ENCODE assay signal across 17 cellular contexts in the genomic region with DNA sequence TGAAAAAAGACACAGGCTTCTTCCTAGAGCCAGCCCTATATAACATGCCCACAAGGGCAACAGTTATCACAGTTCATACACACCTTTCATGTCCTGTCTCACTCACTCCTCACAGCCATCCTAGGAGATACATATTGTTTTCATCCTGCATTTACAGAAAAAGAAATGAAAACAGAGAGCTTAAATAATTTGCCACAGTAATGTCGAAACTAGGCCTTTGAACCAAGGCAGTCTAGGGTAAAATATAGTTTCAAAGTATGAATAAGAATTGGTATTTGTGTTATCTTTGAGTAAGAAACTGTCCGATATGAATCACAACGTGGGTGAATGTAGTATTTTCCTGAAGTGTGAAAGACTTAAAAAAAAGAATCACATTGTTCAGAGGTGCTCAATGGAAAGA. TPM values are rescaled to one million over a fixed set of nuclear protein-coding genes. Genes with fewer than 3 reads are reported as not detected.
DNase-seq lines count a peak whose midpoint lies in the region; ATAC-seq lines count a peak whose summit lies in the region.
"Had no signal": no experiment of that assay in that cellular context is flagged by ENCODE, and none has a peak within 500 bp of the region (broad histone marks: within the 10 kb centered on the region; RNA-seq: fewer than 3 reads in every experiment).

No MANE protein-coding gene starts in this region.

- H3K36me3 Mint-ChIP-seq in stimulated activated memory B cell treated with anti-CD40 and anti-IgM and Interleukin-4, amounts not matched to agents 10 μg/mL and 1 μg/mL and 100 μg/mL, for 72 hours, result no peaks in the 10 kb centered on the region
- H3K36me3 Mint-ChIP-seq: activated naive CD4-positive, alpha-beta T cell treated with anti-CD3 and anti-CD28 coated beads, Interleukin-2, amount 10 ng/mL, durations not matched to agents 7 days and 5 days had no signal

- no peak overlapping the region for H3K4me3 Mint-ChIP-seq in stimulated activated naive CD8-positive, alpha-beta T cell treated with anti-CD3 and anti-CD28 coated beads, Interleukin-15, amount 100 ng/mL, for 72 hours
- H3K4me3 Mint-ChIP-seq in stimulated activated memory B cell treated with anti-CD40 and anti-IgM and Interleukin-4, amounts not matched to agents 10 μg/mL and 1 μg/mL and 100 μg/mL, for 72 hours, result no peak overlapping the region
- H3K4me3 Mint-ChIP-seq: activated CD8-positive, alpha-beta T cell treated with anti-CD3 and anti-CD28 coated beads for 36 hours; activated naive CD4-positive, alpha-beta T cell treated with anti-CD3 and anti-CD28 coated beads, Interleukin-2, amount 10 ng/mL, durations not matched to agents 7 days and 5 days; central memory CD8-positive, alpha-beta T cell; T-helper 2 cell treated with Interferon-gamma antibody and Interleukin-4, amounts not matched to agents 5 μg/mL and 100 μg/mL, for 36 hours had no signal

- H3K27me3 Mint-ChIP-seq in stimulated activated naive CD8-positive, alpha-beta T cell treated with anti-CD3 and anti-CD28 coated beads, Interleukin-15, amount 100 ng/mL, for 72 hours, result no peaks in the 10 kb centered on the region
- no peaks in the 10 kb centered on the region for H3K27me3 Mint-ChIP-seq in stimulated activated memory B cell treated with anti-CD40 and anti-IgM and Interleukin-4, amounts not matched to agents 10 μg/mL and 1 μg/mL and 100 μg/mL, for 72 hours

- no peaks in the 10 kb centered on the region for H3K4me1 Mint-ChIP-seq in stimulated activated naive CD8-positive, alpha-beta T cell treated with anti-CD3 and anti-CD28 coated beads, Interleukin-15, amount 100 ng/mL, for 72 hours
- H3K4me1 Mint-ChIP-seq in stimulated activated memory B cell treated with anti-CD40 and anti-IgM and Interleukin-4, amounts not matched to agents 10 μg/mL and 1 μg/mL and 100 μg/mL, for 72 hours, result no peaks in the 10 kb centered on the region
- H3K4me1 Mint-ChIP-seq: activated naive CD4-positive, alpha-beta T cell treated with anti-CD3 and anti-CD28 coated beads, Interleukin-2, amount 10 ng/mL, durations not matched to agents 7 days and 5 days; central memory CD8-positive, alpha-beta T cell had no signal

- DNase-seq in stimulated activated naive CD8-positive, alpha-beta T cell treated with anti-CD3 and anti-CD28 coated beads, Interleukin-15, Interleukin-2, amounts not matched to agents 100 U/mL and 50 U/mL, for 24 hours, result no peak
- DNase-seq in stimulated activated naive CD8-positive, alpha-beta T cell treated with anti-CD3 and anti-CD28 coated beads, Interleukin-15, amount 100 ng/mL, for 72 hours, result no peak
- DNase-seq in activated CD8-positive, alpha-beta memory T cell treated with anti-CD3 and anti-CD28 coated beads for 24 hours, result no peak
- DNase-seq in H4 (ENCODE audit: low spot score) (no peak), GM03348 (ENCODE audit: low spot score) (no peak)
- DNase-seq: activated CD8-positive, alpha-beta T cell treated with anti-CD3 and anti-CD28 coated beads for 36 hours; activated naive CD4-positive, alpha-beta T cell treated with anti-CD3 and anti-CD28 coated beads, Interleukin-2, amount 10 ng/mL, durations not matched to agents 7 days and 5 days; Calu3; hypothalamus; occipital lobe; Peyer's patch had no signal

- H3K27ac Mint-ChIP-seq in stimulated activated naive CD8-positive, alpha-beta T cell treated with anti-CD3 and anti-CD28 coated beads, Interleukin-15, amount 100 ng/mL, for 72 hours, result no peak overlapping the region
- H3K27ac Mint-ChIP-seq in stimulated activated memory B cell treated with anti-CD40 and anti-IgM and Interleukin-4, amounts not matched to agents 10 μg/mL and 1 μg/mL and 100 μg/mL, for 72 hours, result no peak overlapping the region
- H3K27ac Mint-ChIP-seq: activated CD8-positive, alpha-beta T cell treated with anti-CD3 and anti-CD28 coated beads for 36 hours; activated naive CD4-positive, alpha-beta T cell treated with anti-CD3 and anti-CD28 coated beads, Interleukin-2, amount 10 ng/mL, durations not matched to agents 7 days and 5 days; T-helper 2 cell treated with Interferon-gamma antibody and Interleukin-4, amounts not matched to agents 5 μg/mL and 100 μg/mL, for 36 hours had no signal

- ATAC-seq in stimulated activated naive CD8-positive, alpha-beta T cell treated with anti-CD3 and anti-CD28 coated beads, Interleukin-15, Interleukin-2, amounts not matched to agents 100 U/mL and 50 U/mL, for 24 hours, result peak; percentile 28
- ATAC-seq in stimulated activated naive CD8-positive, alpha-beta T cell treated with anti-CD3 and anti-CD28 coated beads, Interleukin-15, amount 100 ng/mL, for 72 hours, result no peak
- ATAC-seq in GM21723 (IDR thresholded peaks at IDR 0.05; ENCODE audit: unreplicated experiment), result peak; percentile 91
- ATAC-seq in HG03097 (IDR thresholded peaks at IDR 0.05; ENCODE audit: low FRiP score, unreplicated experiment), result peak; percentile 55
- ATAC-seq in stimulated activated memory B cell treated with anti-CD40 and anti-IgM and Interleukin-4, amounts not matched to agents 10 μg/mL and 1 μg/mL and 100 μg/mL, for 72 hours, result peak; percentile 25
- ATAC-seq: A549; activated CD8-positive, alpha-beta T cell treated with anti-CD3 and anti-CD28 coated beads for 36 hours had no signal

- H3K9me3 Mint-ChIP-seq in stimulated activated naive CD8-positive, alpha-beta T cell treated with anti-CD3 and anti-CD28 coated beads, Interleukin-15, amount 100 ng/mL, for 72 hours, result no peaks in the 10 kb centered on the region
- no peaks in the 10 kb centered on the region for H3K9me3 Mint-ChIP-seq in stimulated activated memory B cell treated with anti-CD40 and anti-IgM and Interleukin-4, amounts not matched to agents 10 μg/mL and 1 μg/mL and 100 μg/mL, for 72 hours
- H3K9me3 Mint-ChIP-seq: activated CD8-positive, alpha-beta T cell treated with anti-CD3 and anti-CD28 coated beads for 36 hours; activated naive CD4-positive, alpha-beta T cell treated with anti-CD3 and anti-CD28 coated beads, Interleukin-2, amount 10 ng/mL, durations not matched to agents 7 days and 5 days; central memory CD8-positive, alpha-beta T cell; T-helper 2 cell treated with Interferon-gamma antibody and Interleukin-4, amounts not matched to agents 5 μg/mL and 100 μg/mL, for 36 hours had no signal

RNA-seq across cellular contexts. Expression of a gene that starts 26.8 kb away (rescaled TPM):
- not detected in 2 replicates for total RNA-seq in H4 (2014; rRNA removed; shearing (Covaris generic))
- total RNA-seq: activated CD8-positive, alpha-beta T cell treated with anti-CD3 and anti-CD28 coated beads for 36 hours had no signal
